8 cellular contexts compared by ENCODE assay signal in genomic region chr20:62739581-62740285, GRCh38. TPM values are rescaled to one million over a fixed set of nuclear protein-coding genes. Genes with fewer than 3 reads are reported as not detected.
DNase-seq lines count a peak whose midpoint lies in the region; ATAC-seq and TF ChIP-seq lines count a peak whose summit lies in the region.

No MANE protein-coding gene starts in this region.

- H3K36me3 Mint-ChIP-seq in HFFc6 (ENCODE audit: low read depth) = no peaks in the 10 kb centered on the region

- H3K4me3 ChIP-seq in DOHH2 (ENCODE audit: low read length) (peak overlapping the region; percentile 45), mucosa of descending colon (no peak overlapping the region)

- no peaks in the 10 kb centered on the region; the same call in 1 of the 2 replicates for H3K27me3 ChIP-seq in DOHH2 (ENCODE audit: control insufficient read depth, low read length)

- no peaks in the 10 kb centered on the region for H3K9me3 Mint-ChIP-seq in HFFc6

- peaks cover 56% of the 10 kb centered on the region for H3K4me1 Mint-ChIP-seq in HFFc6 (ENCODE audit: low read depth)

- no peaks in the 10 kb centered on the region for H3K79me2 ChIP-seq in DOHH2 (ENCODE audit: control insufficient read depth, low read length)

- H3K9me2 ChIP-seq in DOHH2 (replicated peaks; ENCODE audit: control insufficient read depth, low read length) = no peaks in the 10 kb centered on the region

- intact Hi-C loops in mucosa of descending colon (cut with DNase I, micrococcal nuclease) = no loop called here

- H3F3A ChIP-seq in DOHH2 (ENCODE audit: control insufficient read depth, insufficient read depth) = no peaks in the 10 kb centered on the region

- H3K27ac Mint-ChIP-seq in HFFc6 = peak overlapping the region; percentile 95

- no peak for TF ChIP-seq CTCF in DOHH2 (IDR thresholded peaks at IDR 0.05; ENCODE audit: low read depth, low read length, poor library complexity, severe bottlenecking)
- peak; percentile 43; the same call in 1 of the 2 replicates for TF ChIP-seq CTCF in HFFc6 (IDR thresholded peaks at IDR 0.05)
- no peak for TF ChIP-seq CTCF in mucosa of descending colon (IDR thresholded peaks at IDR 0.05)

- peaks cover 1% of the 10 kb centered on the region; the same call in 1 of the 2 replicates for H3K27me3 Mint-ChIP-seq in HFFc6 (ENCODE audit: insufficient read depth)

- H3K36me3 ChIP-seq in DOHH2 (ENCODE audit: control insufficient read depth, low read length) (no peaks in the 10 kb centered on the region), mucosa of descending colon (ENCODE audit: low read depth) (no peaks in the 10 kb centered on the region)

- no peaks in the 10 kb centered on the region for H3K9me3 ChIP-seq in DOHH2 (ENCODE audit: control insufficient read depth, insufficient read depth, low read length)
- no peaks in the 10 kb centered on the region for H3K9me3 ChIP-seq in mucosa of descending colon

- peak; percentile 41 for DNase-seq in HFFc6
- DNase-seq in NOMO-1 treated with dmso at 0.1 percent for 144 hours (lab: John Stamatoyannopoulos, UW; ENCODE audit: unreplicated experiment) = peak; percentile 30
- peak; percentile 20 for DNase-seq in activated naive CD4-positive, alpha-beta T cell treated with anti-CD3 and anti-CD28 coated beads, Interleukin-2, amount 50 U/mL, for 16 hours
- DNase-seq in mucosa of descending colon = peak; percentile 58 to 83 (median 71)
- DNase-seq in DMS53 treated with DMSO at 0.1 percent for 48 hours (lab: John Stamatoyannopoulos, UW; ENCODE audit: unreplicated experiment) = no peak
- no peak for DNase-seq in left lobe of liver (ENCODE audit: low spot score)
- no peak for DNase-seq in NCI-H774 (lab: John Stamatoyannopoulos, UW)

- no peak overlapping the region for H3K27ac ChIP-seq in DOHH2 (ENCODE audit: low read depth, low read length)

- ATAC-seq in mucosa of descending colon = peak; percentile 78
- no peak for ATAC-seq in left lobe of liver

- H3K4me1 ChIP-seq in DOHH2 (ENCODE audit: control insufficient read depth, low read length) (peaks cover 16% of the 10 kb centered on the region), mucosa of descending colon (ENCODE audit: low read depth) (peaks cover 8% of the 10 kb centered on the region)

- peak overlapping the region; percentile 83 for H3K4me3 Mint-ChIP-seq in HFFc6

- H4K20me1 ChIP-seq in DOHH2 (ENCODE audit: control insufficient read depth, insufficient read depth, low read depth, low read length) = no peaks in the 10 kb centered on the region

- peak overlapping the region; percentile 63 for H3K4me2 ChIP-seq in DOHH2 (ENCODE audit: low read length)

RNA-seq across cellular contexts. Expression of gene NTSR1, which starts 31.1 kb away (rescaled TPM):
- total RNA-seq in HFFc6 (2021; fragmentation: NEBNext Ultra II Directional; extraction: Animal tissue kit (Norgen Biotek cat#: 25700)) = 1 to 10 TPM; 3.1 to 6.5 (median 5.6) TPM
- total RNA-seq in mucosa of descending colon = 10 to 100 TPM in 1 of 3 donors, under 1 TPM in 1, not detected in 1; 0.31 to 22.1 TPM
- 0.10 TPM for total RNA-seq in left lobe of liver

RNA-seq across cellular contexts. Expression of gene MRGBP, which starts 56.5 kb away (rescaled TPM):
- total RNA-seq in HFFc6 (2021; fragmentation: NEBNext Ultra II Directional; extraction: Animal tissue kit (Norgen Biotek cat#: 25700)) = 10 to 100 TPM; 14.9 to 17.8 (median 16.6) TPM
- total RNA-seq in mucosa of descending colon = 10 to 100 TPM in 1 of 3 donors, 1 to 10 TPM in 2; 7.1 to 11.0 (median 8.3) TPM
- 5.5 TPM for total RNA-seq in left lobe of liver

Comparison
In these comparisons a context has a peak if more than half of its experiments do, and no peak if none do; other contexts are left out.
1. DNase-seq: peak in HFFc6 (single experiment), NOMO-1 treated with dmso at 0.1 percent for 144 hours (single experiment), activated naive CD4-positive, alpha-beta T cell treated with anti-CD3 and anti-CD28 coated beads, Interleukin-2, amount 50 U/mL, for 16 hours (single experiment) and mucosa of descending colon (3 of 3); none in DMS53 treated with DMSO at 0.1 percent for 48 hours (single experiment), left lobe of liver (single experiment) and NCI-H774 (single experiment).